In the genomic region with DNA sequence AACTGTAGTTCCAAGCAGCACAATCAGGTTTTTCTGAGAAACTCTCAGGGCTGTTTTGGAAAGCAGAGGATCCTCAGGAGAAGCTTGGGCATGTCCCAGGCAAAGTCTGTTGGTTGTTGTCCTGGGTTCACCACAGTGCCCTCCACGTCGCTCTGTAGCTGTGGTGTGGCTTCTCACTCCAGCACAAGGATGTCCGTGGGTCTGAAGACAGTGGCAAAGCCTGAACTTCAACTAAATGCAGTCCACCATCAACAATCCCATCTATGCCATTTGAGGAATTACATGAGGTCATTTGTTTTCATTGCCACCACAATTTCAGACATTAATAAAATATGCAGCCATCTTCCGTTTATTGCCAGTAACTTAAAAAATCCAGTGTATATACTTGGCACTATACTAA, we compare ENCODE assay signal across 20 cellular contexts.
"Had no signal": no experiment of that assay in that cellular context is flagged by ENCODE, and none has a peak within 500 bp of the region (broad histone marks: within the 10 kb centered on the region; RNA-seq: fewer than 3 reads in every experiment).

No MANE protein-coding gene starts in this region.

- H3K9me3 ChIP-seq: colonic mucosa, gastroesophageal sphincter, left lung, right atrium auricular region, upper lobe of left lung had no signal

- DNase-seq: activated CD4-positive, alpha-beta memory T cell treated with anti-CD3 and anti-CD28 coated beads for 36 hours; activated CD4-positive, alpha-beta T cell treated with anti-CD3 and anti-CD28 coated beads for 36 hours; activated CD8-positive, alpha-beta memory T cell treated with anti-CD3 and anti-CD28 coated beads, Interleukin-2, amount 10 ng/mL, durations not matched to agents 7 days and 5 days; activated naive CD4-positive, alpha-beta T cell treated with anti-CD3 and anti-CD28 coated beads, Interleukin-2, amount 10 ng/mL, durations not matched to agents 7 days and 5 days; activated T-cell treated with anti-CD3 and anti-CD28 coated beads, Interleukin-2, amount 50 U/mL, for 1 hour; caudate nucleus; colonic mucosa; effector CD4-positive, alpha-beta T cell; hippocampal formation; kidney; left lung; natural killer cell; nucleus accumbens; small intestine; stimulated activated CD4-positive, alpha-beta T cell treated with anti-CD3 and anti-CD28 coated beads, Interleukin-4, amount 100 ng/mL, for 24 hours; stimulated activated naive CD4-positive, alpha-beta T cell; T-helper 17 cell; upper lobe of left lung had no signal

- H3K27ac ChIP-seq: colonic mucosa, gastroesophageal sphincter, left lung, right atrium auricular region, upper lobe of left lung had no signal

- ATAC-seq: activated CD4-positive, alpha-beta T cell treated with anti-CD3 and anti-CD28 coated beads for 36 hours; activated CD8-positive, alpha-beta memory T cell treated with anti-CD3 and anti-CD28 coated beads, Interleukin-2, amount 10 ng/mL, durations not matched to agents 7 days and 5 days; gastroesophageal sphincter; left lung; natural killer cell; T-helper 17 cell had no signal

- H3K4me3 ChIP-seq: colonic mucosa, gastroesophageal sphincter, left lung, right atrium auricular region, upper lobe of left lung had no signal

- H3K27me3 ChIP-seq: colonic mucosa, gastroesophageal sphincter, left lung, right atrium auricular region, upper lobe of left lung had no signal

- H3K4me1 ChIP-seq: colonic mucosa, gastroesophageal sphincter, left lung, right atrium auricular region, upper lobe of left lung had no signal

- H3K36me3 ChIP-seq: colonic mucosa, gastroesophageal sphincter, left lung, right atrium auricular region, upper lobe of left lung had no signal
